ENCODE assay signal across 19 cellular contexts in the genomic region with DNA sequence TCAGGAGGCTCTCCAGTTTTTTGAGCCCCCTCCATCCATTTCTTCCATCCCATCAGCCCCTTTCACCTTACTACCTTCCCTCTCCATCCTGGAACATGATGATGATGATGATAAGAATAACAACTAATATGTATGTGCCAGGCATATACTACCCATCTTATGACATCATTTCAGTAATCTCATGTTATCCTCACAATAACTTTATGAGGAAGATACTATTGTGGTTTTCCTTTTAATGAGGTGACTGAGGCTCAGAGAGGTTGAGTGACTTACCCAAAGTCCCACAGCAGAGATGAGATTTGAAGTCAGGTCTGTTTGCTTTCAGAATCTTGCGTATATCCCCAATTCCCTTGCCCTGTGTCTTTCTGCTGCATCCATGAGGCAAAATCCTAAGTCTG. TPM values are rescaled to one million over a fixed set of nuclear protein-coding genes. Genes with fewer than 3 reads are reported as not detected.
"Had no signal": no experiment of that assay in that cellular context is flagged by ENCODE, and none has a peak within 500 bp of the region (broad histone marks: within the 10 kb centered on the region; RNA-seq: fewer than 3 reads in every experiment).

No MANE protein-coding gene starts in this region.

- H3K4me3 ChIP-seq: adrenal gland, smooth muscle cell, thyroid gland, upper lobe of left lung had no signal

- H3K27me3 Mint-ChIP-seq: T-helper 17 cell had no signal

- H3K9me3 Mint-ChIP-seq: activated B cell treated with CpG ODN at 0.5 μM for 24 hours; activated naive CD4-positive, alpha-beta T cell treated with anti-CD3 and anti-CD28 coated beads for 36 hours; activated naive CD8-positive, alpha-beta T cell treated with anti-CD3 and anti-CD28 coated beads for 36 hours; activated T-helper 1 cell treated with anti-CD3 and anti-CD28 coated beads, Interleukin-12 subunit alpha, Interleukin-12 subunit beta, Interleukin-2, Interleukin-4 antibody, amounts not matched to agents 30 ng/mL and 10 ng/mL and 1 ng/mL, durations not matched to agents 14 hours and 24 hours and 36 hours; effector memory CD8-positive, alpha-beta T cell; memory B cell; naive thymus-derived CD4-positive, alpha-beta T cell; stimulated activated memory B cell treated with anti-CD40 and anti-IgM and Interleukin-4, amounts not matched to agents 10 μg/mL and 1 μg/mL and 100 μg/mL, for 72 hours; stimulated activated naive CD8-positive, alpha-beta T cell treated with anti-CD3 and anti-CD28 coated beads, Interleukin-15, amount 100 ng/mL, for 72 hours had no signal

- DNase-seq: cortex of kidney had no signal

- H3K27ac ChIP-seq: adrenal gland, brain microvascular endothelial cell, parathyroid adenoma, psoas muscle, thyroid gland, upper lobe of left lung had no signal

- H3K27me3 ChIP-seq: brain microvascular endothelial cell, thyroid gland, upper lobe of left lung had no signal

- H3K79me2 ChIP-seq: parathyroid adenoma had no signal

- H3K4me3 Mint-ChIP-seq: activated B cell treated with CpG ODN at 0.5 μM for 24 hours; activated naive CD4-positive, alpha-beta T cell treated with anti-CD3 and anti-CD28 coated beads for 36 hours; activated naive CD8-positive, alpha-beta T cell treated with anti-CD3 and anti-CD28 coated beads for 36 hours; activated T-helper 1 cell treated with anti-CD3 and anti-CD28 coated beads, Interleukin-12 subunit alpha, Interleukin-12 subunit beta, Interleukin-2, Interleukin-4 antibody, amounts not matched to agents 30 ng/mL and 10 ng/mL and 1 ng/mL, durations not matched to agents 14 hours and 24 hours and 36 hours; effector memory CD8-positive, alpha-beta T cell; memory B cell; naive thymus-derived CD4-positive, alpha-beta T cell; stimulated activated memory B cell treated with anti-CD40 and anti-IgM and Interleukin-4, amounts not matched to agents 10 μg/mL and 1 μg/mL and 100 μg/mL, for 72 hours; stimulated activated naive CD8-positive, alpha-beta T cell treated with anti-CD3 and anti-CD28 coated beads, Interleukin-15, amount 100 ng/mL, for 72 hours; T-helper 17 cell had no signal

- H3K27ac Mint-ChIP-seq: activated B cell treated with CpG ODN at 0.5 μM for 24 hours; activated naive CD4-positive, alpha-beta T cell treated with anti-CD3 and anti-CD28 coated beads for 36 hours; activated naive CD8-positive, alpha-beta T cell treated with anti-CD3 and anti-CD28 coated beads for 36 hours; activated T-helper 1 cell treated with anti-CD3 and anti-CD28 coated beads, Interleukin-12 subunit alpha, Interleukin-12 subunit beta, Interleukin-2, Interleukin-4 antibody, amounts not matched to agents 30 ng/mL and 10 ng/mL and 1 ng/mL, durations not matched to agents 14 hours and 24 hours and 36 hours; effector memory CD8-positive, alpha-beta T cell; memory B cell; stimulated activated memory B cell treated with anti-CD40 and anti-IgM and Interleukin-4, amounts not matched to agents 10 μg/mL and 1 μg/mL and 100 μg/mL, for 72 hours; T-helper 17 cell had no signal

- H3K36me3 Mint-ChIP-seq: activated naive CD8-positive, alpha-beta T cell treated with anti-CD3 and anti-CD28 coated beads for 36 hours; memory B cell; naive thymus-derived CD4-positive, alpha-beta T cell; stimulated activated memory B cell treated with anti-CD40 and anti-IgM and Interleukin-4, amounts not matched to agents 10 μg/mL and 1 μg/mL and 100 μg/mL, for 72 hours had no signal

- H3K36me3 ChIP-seq: adrenal gland, brain microvascular endothelial cell, thyroid gland, upper lobe of left lung had no signal

- H3K4me1 ChIP-seq: parathyroid adenoma, psoas muscle had no signal

- H3K9me3 ChIP-seq: adrenal gland, psoas muscle, thyroid gland, upper lobe of left lung had no signal

RNA-seq across cellular contexts. Expression of a gene that starts 55.1 kb away (rescaled TPM):
- total RNA-seq: activated B cell treated with CpG ODN at 0.5 μM for 24 hours; activated naive CD4-positive, alpha-beta T cell treated with anti-CD3 and anti-CD28 coated beads for 36 hours; activated naive CD8-positive, alpha-beta T cell treated with anti-CD3 and anti-CD28 coated beads for 36 hours; activated T-helper 1 cell treated with anti-CD3 and anti-CD28 coated beads, Interleukin-12 subunit alpha, Interleukin-12 subunit beta, Interleukin-2, Interleukin-4 antibody, amounts not matched to agents 30 ng/mL and 10 ng/mL and 1 ng/mL, durations not matched to agents 14 hours and 24 hours and 36 hours; naive thymus-derived CD4-positive, alpha-beta T cell; T-helper 17 cell had no signal
- polyA plus RNA-seq: aorta; naive thymus-derived CD4-positive, alpha-beta T cell; smooth muscle cell had no signal
